ENCODE assay signal across 10 cellular contexts in genomic region chr14:101732128-101732527, GRCh38. TPM values are rescaled to one million over a fixed set of nuclear protein-coding genes. Genes with fewer than 3 reads are reported as not detected.
DNase-seq lines count a peak whose midpoint lies in the region; ATAC-seq and TF ChIP-seq lines count a peak whose summit lies in the region.
"Had no signal": no experiment of that assay in that cellular context is flagged by ENCODE, and none has a peak within 500 bp of the region (broad histone marks: within the 10 kb centered on the region; RNA-seq: fewer than 3 reads in every experiment).

No MANE protein-coding gene starts in this region.

- H4K20me1 ChIP-seq in H9 (ENCODE audit: control insufficient read depth, insufficient read depth, insufficient read length) = no peaks in the 10 kb centered on the region

- H3K79me1 ChIP-seq in H9 (ENCODE audit: insufficient read depth, low read depth, low read length, poor library complexity, severe bottlenecking) = no peaks in the 10 kb centered on the region

- H3K9ac ChIP-seq in HUES48 (ENCODE audit: low read depth, low read length) = no peak overlapping the region
- no peak overlapping the region for H3K9ac ChIP-seq in H9 (ENCODE audit: extremely low read depth, insufficient read length, low read length)

- H3K23ac ChIP-seq in H9 (ENCODE audit: insufficient read length, low read depth, low read length) = no peak overlapping the region

- DNase-seq in CD1c-positive myeloid dendritic cell (ENCODE audit: extremely low spot score) (peak; percentile 64), lower lobe of right lung (no peak), H9 (no peak), UCSD-AML1 (lab: John Stamatoyannopoulos, UW; ENCODE audit: unreplicated experiment) (no peak), ACHN (no peak), NK-92 (lab: John Stamatoyannopoulos, UW; ENCODE audit: unreplicated experiment) (no peak)
- DNase-seq: activated B cell treated with CpG ODN at 0.5 μM for 24 hours, psoas muscle had no signal

- H3K4me3 ChIP-seq in HUES48 (ENCODE audit: low read depth, low read length) (no peak overlapping the region), lower lobe of right lung (peak overlapping the region; percentile 28)
- H3K4me3 ChIP-seq: psoas muscle had no signal

- TF ChIP-seq CTCF in lower lobe of right lung (IDR thresholded peaks at IDR 0.05) = no peak
- no peak for TF ChIP-seq CTCF in H9 (conservative IDR thresholded peaks at IDR 0.05)

- H3K4me1 ChIP-seq in HUES48 (ENCODE audit: control insufficient read depth, insufficient read depth, low read length) = peaks cover 14% of the 10 kb centered on the region
- peaks cover 23% of the 10 kb centered on the region for H3K4me1 ChIP-seq in lower lobe of right lung
- peaks cover 3% of the 10 kb centered on the region; the same call in 1 of the 2 replicates for H3K4me1 ChIP-seq in H9 (ENCODE audit: insufficient read depth, low read length)
- H3K4me1 ChIP-seq: psoas muscle had no signal

- no peak overlapping the region for H2AFZ ChIP-seq in H9 (ENCODE audit: low read length)

- H2BK12ac ChIP-seq in H9 (ENCODE audit: insufficient read length, low read depth, low read length) = no peak overlapping the region

- H2AK5ac ChIP-seq in H9 (ENCODE audit: insufficient read length, low read length) = no peak overlapping the region

- H3K4ac ChIP-seq in H9 (ENCODE audit: low read depth, low read length) = no peak overlapping the region

- H2BK20ac ChIP-seq in H9 (ENCODE audit: low read depth, low read length, poor library complexity, severe bottlenecking) = no peak overlapping the region

- H3K4me1 Mint-ChIP-seq in activated T-helper 17 cell treated with anti-CD3 and anti-CD28 coated beads, Interleukin-2, amount 50 U/mL, for 72 hours = peaks cover 27% of the 10 kb centered on the region
- H3K4me1 Mint-ChIP-seq in H9 = peaks cover 16% of the 10 kb centered on the region in 2 experiments

- in situ Hi-C loops in ACHN (cut with HindIII; ENCODE audit: low pct_ligation_motif_present, low pct_unique_long_range_greater_than_20kb, low sequenced_read_pairs) = no loop called here

- H3K27ac ChIP-seq in HUES48 (ENCODE audit: low read depth, low read length) = peak overlapping the region; percentile 92
- peak overlapping the region; percentile 85 for H3K27ac ChIP-seq in lower lobe of right lung
- no peak overlapping the region for H3K27ac ChIP-seq in H9 (ENCODE audit: insufficient read length, low read depth, low read length)
- H3K27ac ChIP-seq: psoas muscle had no signal

- H2BK5ac ChIP-seq in H9 (ENCODE audit: insufficient read length, low read length) = no peak overlapping the region

- H2BK120ac ChIP-seq in H9 (ENCODE audit: low read depth, low read length, poor library complexity, severe bottlenecking) = no peak overlapping the region

- no CpG with 5 or more reads among the region's 5 CpGs for WGBS in H9 (ENCODE audit: extremely low coverage, insufficient read length, low lambda C conversion rate)

- no peaks in the 10 kb centered on the region for H3K79me2 ChIP-seq in H9 (ENCODE audit: insufficient read depth, low read length)

- H2BK15ac ChIP-seq in H9 (ENCODE audit: low read depth, low read length) = no peak overlapping the region

- no peak overlapping the region for H3K56ac ChIP-seq in H9 (ENCODE audit: insufficient read length, low read depth, low read length)

- no peak overlapping the region for H3K18ac ChIP-seq in H9 (ENCODE audit: insufficient read length, low read depth, low read length)

- peaks cover 6% of the 10 kb centered on the region for H3K9me3 Mint-ChIP-seq in activated T-helper 17 cell treated with anti-CD3 and anti-CD28 coated beads, Interleukin-2, amount 50 U/mL, for 72 hours
- no peaks in the 10 kb centered on the region for H3K9me3 Mint-ChIP-seq in H9
- H3K9me3 Mint-ChIP-seq: activated B cell treated with CpG ODN at 0.5 μM for 24 hours had no signal

- no peaks in the 10 kb centered on the region for H3K23me2 ChIP-seq in H9 (ENCODE audit: insufficient read length, low read depth, low read length, poor library complexity, severe bottlenecking)

- H3K27me3 ChIP-seq in HUES48 (ENCODE audit: control insufficient read depth, insufficient read depth, low read length) = no peaks in the 10 kb centered on the region
- no peaks in the 10 kb centered on the region for H3K27me3 ChIP-seq in lower lobe of right lung (ENCODE audit: low read depth)
- no peaks in the 10 kb centered on the region for H3K27me3 ChIP-seq in H9 (ENCODE audit: insufficient read depth, low read length)

- H4K5ac ChIP-seq in H9 (ENCODE audit: insufficient read length, low read depth, low read length) = no peak overlapping the region

- no peak overlapping the region for H3K14ac ChIP-seq in H9 (ENCODE audit: insufficient read depth, low read length)

- no peaks in the 10 kb centered on the region for H3K27me3 Mint-ChIP-seq in activated T-helper 17 cell treated with anti-CD3 and anti-CD28 coated beads, Interleukin-2, amount 50 U/mL, for 72 hours
- H3K27me3 Mint-ChIP-seq in H9 (ENCODE audit: low read depth) = no peaks in the 10 kb centered on the region; the same call in 1 of the 2 replicates

- H4K91ac ChIP-seq in H9 (ENCODE audit: insufficient read length, low read depth, low read length) = no peak overlapping the region

- H3T11ph ChIP-seq in H9 (ENCODE audit: low read length) = no peak overlapping the region

- ATAC-seq in activated T-helper 17 cell treated with anti-CD3 and anti-CD28 coated beads, Interleukin-2, amount 50 U/mL, for 72 hours (replicated peaks) = no peak
- ATAC-seq in lower lobe of right lung = peak; percentile 13

- intact Hi-C loops in lower lobe of right lung (cut with DNase I) = no loop called here

- no peak overlapping the region for H4K8ac ChIP-seq in H9 (replicated peaks; ENCODE audit: insufficient read length, low read depth, low read length)

- no peaks in the 10 kb centered on the region for H3K36me3 Mint-ChIP-seq in activated T-helper 17 cell treated with anti-CD3 and anti-CD28 coated beads, Interleukin-2, amount 50 U/mL, for 72 hours (ENCODE audit: low read depth)
- H3K36me3 Mint-ChIP-seq in H9 (ENCODE audit: insufficient read depth in 1 of 3, low read depth in 3 of 3) = no peaks in the 10 kb centered on the region

- H3K9me3 ChIP-seq in HUES48 (ENCODE audit: control insufficient read depth, insufficient read depth, low read length) (no peaks in the 10 kb centered on the region), lower lobe of right lung (no peaks in the 10 kb centered on the region), H9 (ENCODE audit: control insufficient read depth, low read depth, low read length) (no peaks in the 10 kb centered on the region)
- H3K9me3 ChIP-seq: psoas muscle had no signal

- peak overlapping the region; percentile 92 for H3K4me3 Mint-ChIP-seq in activated T-helper 17 cell treated with anti-CD3 and anti-CD28 coated beads, Interleukin-2, amount 50 U/mL, for 72 hours
- H3K4me3 Mint-ChIP-seq in H9 = no peak overlapping the region

- peak overlapping the region; percentile 96 for H3K27ac Mint-ChIP-seq in activated T-helper 17 cell treated with anti-CD3 and anti-CD28 coated beads, Interleukin-2, amount 50 U/mL, for 72 hours
- H3K27ac Mint-ChIP-seq in H9 = peak overlapping the region in 1 of 3 experiments; percentile 49; a peak in 2 of 7 replicates

- H3K4me2 ChIP-seq in H9 (ENCODE audit: insufficient read depth, insufficient read length, low read length) = no peak overlapping the region

- H3K36me3 ChIP-seq in HUES48 (ENCODE audit: control insufficient read depth, insufficient read depth, low read length) (no peaks in the 10 kb centered on the region), lower lobe of right lung (no peaks in the 10 kb centered on the region)

RNA-seq across cellular contexts. Expression of gene PPP2R5C, which starts 29.4 kb away (rescaled TPM):
- 100 to 1,000 TPM; 232 to 283 TPM for total RNA-seq in activated T-helper 17 cell treated with anti-CD3 and anti-CD28 coated beads, Interleukin-2, amount 50 U/mL, for 72 hours
- total RNA-seq in lower lobe of right lung (160 TPM), H9 (2021) (92.8 and 93.0 TPM in 2 replicates)
